Comparison of ENCODE assay signal across 35 cellular contexts in genomic region chr10:128280271-128280670, GRCh38.
"Had no signal": no experiment of that assay in that cellular context is flagged by ENCODE, and none has a peak within 500 bp of the region (broad histone marks: within the 10 kb centered on the region; RNA-seq: fewer than 3 reads in every experiment).

No MANE protein-coding gene starts in this region.

- H3K4me3 Mint-ChIP-seq: activated T-cell treated with anti-CD3 and anti-CD28 coated beads, Interleukin-2, amount 50 U/mL, for 24 hours; natural killer cell; neural progenitor cell; stimulated activated memory B cell treated with anti-CD40 and anti-IgM and Interleukin-4, amounts not matched to agents 10 μg/mL and 1 μg/mL and 100 μg/mL, for 72 hours; stimulated activated naive CD8-positive, alpha-beta T cell treated with anti-CD3 and anti-CD28 coated beads, Interleukin-15, amount 100 ng/mL, for 72 hours; T-helper 2 cell treated with Interferon-gamma antibody and Interleukin-4, amounts not matched to agents 5 μg/mL and 100 μg/mL, for 36 hours; type B pancreatic cell had no signal

- H3K4me3 ChIP-seq: coronary artery, dorsolateral prefrontal cortex, gastrocnemius medialis, lower lobe of right lung, neural progenitor cell, right atrium auricular region, smooth muscle cell, uterus had no signal

- FAIRE-seq: astrocyte had no signal

- H3K9me3 Mint-ChIP-seq: activated T-cell treated with anti-CD3 and anti-CD28 coated beads, Interleukin-2, amount 50 U/mL, for 24 hours; natural killer cell; neural progenitor cell; stimulated activated memory B cell treated with anti-CD40 and anti-IgM and Interleukin-4, amounts not matched to agents 10 μg/mL and 1 μg/mL and 100 μg/mL, for 72 hours; stimulated activated naive CD8-positive, alpha-beta T cell treated with anti-CD3 and anti-CD28 coated beads, Interleukin-15, amount 100 ng/mL, for 72 hours; T-helper 2 cell treated with Interferon-gamma antibody and Interleukin-4, amounts not matched to agents 5 μg/mL and 100 μg/mL, for 36 hours; type B pancreatic cell had no signal

- H3K4me1 ChIP-seq: gastrocnemius medialis, lower lobe of right lung, parathyroid adenoma, right atrium auricular region, uterus had no signal

- H3K9me3 ChIP-seq: gastrocnemius medialis, lower lobe of right lung, right atrium auricular region, uterus had no signal

- H3K79me2 ChIP-seq: parathyroid adenoma had no signal

- H2AFZ ChIP-seq: neural progenitor cell, parathyroid adenoma had no signal

- H3K27ac Mint-ChIP-seq: activated T-cell treated with anti-CD3 and anti-CD28 coated beads, Interleukin-2, amount 50 U/mL, for 24 hours; natural killer cell; neural progenitor cell; stimulated activated memory B cell treated with anti-CD40 and anti-IgM and Interleukin-4, amounts not matched to agents 10 μg/mL and 1 μg/mL and 100 μg/mL, for 72 hours; T-helper 2 cell treated with Interferon-gamma antibody and Interleukin-4, amounts not matched to agents 5 μg/mL and 100 μg/mL, for 36 hours; type B pancreatic cell had no signal

- H3K27me3 ChIP-seq: brain microvascular endothelial cell, right atrium auricular region, uterus had no signal

- ATAC-seq: gastrocnemius medialis; left lobe of liver; lower lobe of right lung; stimulated activated naive CD8-positive, alpha-beta T cell treated with anti-CD3 and anti-CD28 coated beads, Interleukin-15, amount 100 ng/mL, for 72 hours had no signal

- H3K9ac ChIP-seq: neural progenitor cell, parathyroid adenoma had no signal

- H3K4me2 ChIP-seq: neural progenitor cell, smooth muscle cell had no signal

- H3K36me3 ChIP-seq: brain microvascular endothelial cell, gastrocnemius medialis, lower lobe of right lung, neural progenitor cell, right atrium auricular region, uterus had no signal

- H3K36me3 Mint-ChIP-seq: natural killer cell; neural progenitor cell; stimulated activated memory B cell treated with anti-CD40 and anti-IgM and Interleukin-4, amounts not matched to agents 10 μg/mL and 1 μg/mL and 100 μg/mL, for 72 hours; type B pancreatic cell had no signal

- DNase-seq: activated CD4-positive, alpha-beta T cell treated with anti-CD3 and anti-CD28 coated beads for 4 hours; activated CD4-positive, alpha-beta T cell treated with anti-CD3 and anti-CD28 coated beads, Interleukin-2, amount 50 U/mL, for 4 hours; activated CD4-positive, CD25-positive, alpha-beta regulatory T cell; activated CD8-positive, alpha-beta memory T cell treated with anti-CD3 and anti-CD28 coated beads, Interleukin-2, amount 50 U/mL, for 4 hours; activated gamma-delta T cell treated with Interleukin-2 at 50 U/mL for 16 hours; activated naive CD4-positive, alpha-beta T cell treated with anti-CD3 and anti-CD28 coated beads, Interleukin-2, amount 50 U/mL, for 16 hours; activated T-cell treated with anti-CD3 and anti-CD28 coated beads, Interleukin-2, amount 50 U/mL, for 24 hours; amniotic stem cell; brain microvascular endothelial cell; dorsolateral prefrontal cortex; effector memory CD4-positive, alpha-beta T cell; erythroblast; gastrocnemius medialis; head of caudate nucleus; kidney glomerular epithelial cell; lower lobe of right lung; mesenchymal stem cell; natural killer cell; occipital lobe; stimulated activated CD4-positive, alpha-beta T cell treated with anti-CD3 and anti-CD28 coated beads, Interleukin-1b, Interleukin-23, amount 100 ng/mL, for 48 hours; stimulated activated CD4-positive, alpha-beta T cell treated with anti-CD3 and anti-CD28 coated beads, Interleukin-4, amount 100 ng/mL, for 4 hours; stimulated activated CD8-positive, alpha-beta memory T cell treated with anti-CD3 and anti-CD28 coated beads, Interleukin-4, amount 100 ng/mL, for 48 hours; stimulated activated naive CD8-positive, alpha-beta T cell treated with anti-CD3 and anti-CD28 coated beads, Interleukin-15, amount 100 ng/mL, for 72 hours; substantia nigra; uterus had no signal

- H3K27ac ChIP-seq: brain microvascular endothelial cell, coronary artery, dorsolateral prefrontal cortex, gastrocnemius medialis, lower lobe of right lung, neural progenitor cell, parathyroid adenoma, right atrium auricular region, uterus had no signal
